ENCODE assay signal across 8 cellular contexts in the genomic region with DNA sequence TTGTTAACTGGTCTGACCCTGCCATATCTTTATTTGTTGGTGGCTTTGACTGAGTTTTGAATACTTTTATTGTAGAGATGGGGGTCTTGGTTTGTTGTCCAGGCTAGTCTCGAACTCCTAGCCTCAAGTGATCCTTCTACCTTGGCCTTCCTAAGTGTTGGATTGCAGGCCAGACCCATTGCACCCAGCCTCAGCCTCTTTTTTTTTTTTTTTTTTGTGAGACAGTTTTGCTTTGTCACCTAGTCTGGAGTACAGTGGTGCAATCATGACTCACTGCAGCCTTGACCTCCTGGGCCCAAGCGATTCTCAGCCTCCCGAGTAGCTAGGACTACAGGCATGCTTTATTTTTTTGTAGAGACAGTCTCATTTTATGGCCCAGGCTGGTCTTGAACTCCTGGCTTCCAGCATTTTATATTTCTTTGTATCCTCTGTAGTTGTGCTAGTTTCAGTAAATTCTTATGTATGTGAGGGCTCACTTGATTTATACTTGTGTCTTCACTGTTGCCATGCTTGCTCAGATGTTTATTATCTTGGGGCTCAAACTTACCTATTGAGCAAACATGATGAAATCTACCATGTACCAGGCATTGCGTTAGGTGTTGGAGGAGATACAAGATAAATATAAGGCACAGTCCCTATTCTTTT. TPM values are rescaled to one million over a fixed set of nuclear protein-coding genes. Genes with fewer than 3 reads are reported as not detected.
DNase-seq lines count a peak whose midpoint lies in the region; ATAC-seq and TF ChIP-seq lines count a peak whose summit lies in the region.

No MANE protein-coding gene starts in this region.

- H3K36me3 ChIP-seq in BLaER1 treated with 17β-estradiol and CSF1 and Interleukin-3, amounts not matched to agents 10 nM and 100 nM = peaks cover 17 to 79% (median 67%) of the 10 kb centered on the region in 11 experiments

- H3K36me3 Mint-ChIP-seq in natural killer cell = no peaks in the 10 kb centered on the region

- TF ChIP-seq CTCF in NB4 (IDR thresholded peaks at IDR 0.05; ENCODE audit: low read depth, low read length) (no peak), choroid plexus epithelial cell (conservative IDR thresholded peaks at IDR 0.05; ENCODE audit: low read depth, low read length) (no peak), natural killer cell (IDR thresholded peaks at IDR 0.05) (no peak), GM13977 (IDR thresholded peaks at IDR 0.05; ENCODE audit: extremely low read depth, insufficient read depth, missing control alignments) (no peak)

- peak overlapping the region in 9 of 11 experiments; percentile 2 to 64 (median 38); a peak in 14 of 22 replicates for H3K4me2 ChIP-seq in BLaER1 treated with 17β-estradiol and CSF1 and Interleukin-3, amounts not matched to agents 10 nM and 100 nM

- ATAC-seq in natural killer cell = peak; percentile 70 to 90 (median 72)

- H3K27me3 Mint-ChIP-seq in natural killer cell (ENCODE audit: low read depth in 2 of 2) = no peaks in the 10 kb centered on the region

- TF ChIP-seq POLR2A in NB4 (IDR thresholded peaks at IDR 0.05; ENCODE audit: extremely low read depth, insufficient read length) = no peak

- in situ Hi-C loops in GM13977 (cut with MboI; ENCODE audit: low pct_unique_long_range_greater_than_20kb, low sequenced_read_pairs, unreplicated experiment) = no loop called here

- peak overlapping the region in 8 of 11 experiments; percentile 4 to 71 (median 30); a peak in 12 of 22 replicates for H3K27ac ChIP-seq in BLaER1 treated with 17β-estradiol and CSF1 and Interleukin-3, amounts not matched to agents 10 nM and 100 nM

- H3K4me1 ChIP-seq in BLaER1 treated with 17β-estradiol and CSF1 and Interleukin-3, amounts not matched to agents 10 nM and 100 nM = peaks cover 31 to 62% (median 44%) of the 10 kb centered on the region in 10 experiments

- no peak overlapping the region for H3K4me3 ChIP-seq in BLaER1 treated with 17β-estradiol and CSF1 and Interleukin-3, amounts not matched to agents 10 nM and 100 nM
- H3K4me3 ChIP-seq in NB4 (ENCODE audit: low read depth, low read length) (no peak overlapping the region), choroid plexus epithelial cell (ENCODE audit: low read depth, low read length) (no peak overlapping the region)

- H3K4me3 Mint-ChIP-seq in natural killer cell = peak overlapping the region; percentile 21

- H4K20me1 ChIP-seq in BLaER1 treated with 17β-estradiol and CSF1 and Interleukin-3, amounts not matched to agents 10 nM and 100 nM = peaks cover 89 to 100% (median 99%) of the 10 kb centered on the region in 11 experiments

- H3K9me3 ChIP-seq in BLaER1 treated with 17β-estradiol and CSF1 and Interleukin-3, amounts not matched to agents 10 nM and 100 nM (replicated peaks in 1 of 11) = peaks cover 0 to 33% (median 12%) of the 10 kb centered on the region in 11 experiments; a peak in 12 of 22 replicates

- peak; percentile 90 for DNase-seq in NB4 (ENCODE audit: low read depth)
- DNase-seq in choroid plexus epithelial cell (ENCODE audit: low read depth) = peak; percentile 95
- no peak for DNase-seq in natural killer cell
- no peak for DNase-seq in activated CD4-positive, CD25-positive, alpha-beta regulatory T cell (lab: John Stamatoyannopoulos, UW)
- no peak for DNase-seq in SW480 (ENCODE audit: low spot score)
- DNase-seq in NCI-H2171 (lab: John Stamatoyannopoulos, UW) = no peak
- no peak for DNase-seq in GM13977 (ENCODE audit: low spot score)

- H3K27ac Mint-ChIP-seq in natural killer cell = peak overlapping the region; percentile 2 to 61

- H3K27me3 ChIP-seq in BLaER1 treated with 17β-estradiol and CSF1 and Interleukin-3, amounts not matched to agents 10 nM and 100 nM = no peaks in the 10 kb centered on the region

- intact Hi-C loops in natural killer cell (cut with micrococcal nuclease) = no loop called here

- peak overlapping the region in 3 of 11 experiments; percentile 12 to 46 (median 29); a peak in 2 of 22 replicates for H3K9ac ChIP-seq in BLaER1 treated with 17β-estradiol and CSF1 and Interleukin-3, amounts not matched to agents 10 nM and 100 nM

- no peaks in the 10 kb centered on the region for H3K9me3 Mint-ChIP-seq in natural killer cell

- peaks cover 53% of the 10 kb centered on the region in 2 donors for H3K4me1 Mint-ChIP-seq in natural killer cell

RNA-seq across cellular contexts. Expression of a gene that starts 24.1 kb away (rescaled TPM):
- 100 to 1,000 TPM in 1 of 3 donors, 10 to 100 TPM in 2; 88.6 to 110 (median 97.4) TPM for total RNA-seq in natural killer cell

RNA-seq across cellular contexts. Expression of a gene that starts 57.8 kb away (rescaled TPM):
- total RNA-seq in natural killer cell = 1 to 10 TPM; 1.9 to 2.6 (median 2.5) TPM

Comparison
In these comparisons a context has a peak if more than half of its experiments do, and no peak if none do; other contexts are left out.
1. DNase-seq: peak in NB4 (single experiment) and choroid plexus epithelial cell (single experiment); none in natural killer cell (single experiment), activated CD4-positive, CD25-positive, alpha-beta regulatory T cell (0 of 4), SW480 (single experiment), NCI-H2171 (single experiment) and GM13977 (single experiment).